ENCODE assay signal across 20 cellular contexts in genomic region chr19:28409859-28410258, GRCh38.
"Had no signal": no experiment of that assay in that cellular context is flagged by ENCODE, and none has a peak within 500 bp of the region (broad histone marks: within the 10 kb centered on the region; RNA-seq: fewer than 3 reads in every experiment).

No MANE protein-coding gene starts in this region.

- H3K4me3 ChIP-seq: MG63, PC-9, Peyer's patch, SJCRH30 had no signal

- H3K36me3 ChIP-seq: MG63, Peyer's patch, SJCRH30 had no signal

- H2AFZ ChIP-seq: PC-9 had no signal

- H3K27ac ChIP-seq: PC-9, Peyer's patch, SJCRH30 had no signal

- DNase-seq: Karpas-422; KG1; MG63; NCI-H1092 treated with DMSO at 0.1 percent for 48 hours; NCI-H1417; NCI-H146; NCI-H1694 treated with DMSO at 0.1 percent for 48 hours; NCI-H1930; NCI-H2081; NCI-H2107; NCI-H2227 treated with DMSO at 0.1 percent for 48 hours; NCI-H524; NCI-H526 treated with DMSO at 0.1 percent for 48 hours; NCI-H748 treated with DMSO at 0.1 percent for 48 hours; NK-92 treated with Interleukin-12 subunit alpha and Interleukin-12 subunit beta, amount 100 ng/mL, for 24 hours; OCI-M1; PC-9; Peyer's patch; SHP77 treated with DMSO at 0.1 percent for 48 hours; SJCRH30 had no signal

- H3K4me2 ChIP-seq: PC-9 had no signal

- H3K4me1 ChIP-seq: Peyer's patch, SJCRH30 had no signal

- H3K27me3 ChIP-seq: MG63, Peyer's patch had no signal

- H3K9me3 ChIP-seq: MG63, Peyer's patch, SJCRH30 had no signal
